23 cellular contexts compared by ENCODE assay signal in the genomic region with DNA sequence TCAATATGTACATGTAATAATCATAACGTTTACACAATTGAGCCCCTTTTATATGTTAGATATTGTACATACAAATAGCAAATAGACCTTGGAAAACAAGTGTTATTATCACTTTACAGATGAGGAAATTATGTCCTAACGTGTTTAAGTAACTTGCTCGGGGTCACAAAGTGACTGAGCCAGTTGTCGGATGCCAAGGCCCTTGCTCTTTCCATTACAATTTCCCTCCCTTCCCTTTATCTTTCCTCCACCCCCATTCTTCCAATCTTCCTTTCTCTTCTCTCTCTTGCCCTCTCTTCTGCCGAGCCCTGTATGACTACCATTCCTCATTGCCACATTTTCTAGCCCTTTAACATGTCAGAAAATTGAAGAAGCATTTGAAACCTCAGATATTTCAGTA. TPM values are rescaled to one million over a fixed set of nuclear protein-coding genes. Genes with fewer than 3 reads are reported as not detected.
A peak's percentile ranks its signal among the peaks of the same experiment; 100 is the strongest.
DNase-seq lines count a peak whose midpoint lies in the region; ATAC-seq and TF ChIP-seq lines count a peak whose summit lies in the region.
"Had no signal": no experiment of that assay in that cellular context is flagged by ENCODE, and none has a peak within 500 bp of the region (broad histone marks: within the 10 kb centered on the region; RNA-seq: fewer than 3 reads in every experiment).

No MANE protein-coding gene starts in this region.

- POLR2A ChIA-PET in Caco-2 (lab: Charles Lee): interaction anchor here (0.6 to 0.9 kb wide), 2 partner anchors 21 to 37 kb away, joined by 3 read pairs; no protein-coding TSS in a partner anchor
- POLR2A ChIA-PET in PC-9 (lab: Charles Lee; ENCODE audit: unreplicated experiment): interaction anchor here (0.9 kb wide), 1 partner anchor 35 kb away, joined by 9 read pairs; no protein-coding TSS in a partner anchor
- POLR2A ChIA-PET in activated CD4-positive, alpha-beta memory T cell treated with anti-CD3 and anti-CD28 coated beads for 36 hours (lab: Charles Lee): no interaction called here

- H3K36me3 Mint-ChIP-seq in Caco-2 (ENCODE audit: insufficient read depth, unreplicated experiment): peaks cover 10% of the 10 kb centered on the region
- no peaks in the 10 kb centered on the region for H3K36me3 Mint-ChIP-seq in neural crest cell (ENCODE audit: low read depth)
- H3K36me3 Mint-ChIP-seq in activated CD4-positive, alpha-beta memory T cell treated with anti-CD3 and anti-CD28 coated beads for 36 hours: no peaks in the 10 kb centered on the region
- H3K36me3 Mint-ChIP-seq: CD14-positive monocyte, memory B cell had no signal

- TF ChIP-seq CTCF in Caco-2 (IDR thresholded peaks at IDR 0.05; ENCODE audit: insufficient read depth in 1 of 2, low read depth in 1 of 2, low read length in 1 of 2, severe bottlenecking in 1 of 2, unreplicated experiment in 1 of 2) (no peak), PC-9 (conservative IDR thresholded peaks at IDR 0.05) (no peak), neural crest cell (conservative IDR thresholded peaks at IDR 0.05) (no peak)

- peak overlapping the region; percentile 68 for H2AFZ ChIP-seq in PC-9

- peak overlapping the region; percentile 98 for H3K27ac ChIP-seq in PC-9
- peak overlapping the region; percentile 96 for H3K27ac ChIP-seq in epithelial cell of prostate

- peak overlapping the region; percentile 76 for H3K4me2 ChIP-seq in PC-9

- H3K4me3 ChIP-seq in Caco-2 (ENCODE audit: low read depth, low read length) (no peak overlapping the region), PC-9 (peak overlapping the region; percentile 27; the same call in 1 of the 2 replicates)

- CTCF ChIA-PET in Caco-2 (lab: Charles Lee) (interaction anchor here (1.0 to 1.3 kb wide), 4 partner anchors 9 to 77 kb away, joined by 3 to 7 read pairs (median 3); no protein-coding TSS in a partner anchor), PC-9 (lab: Charles Lee) (no interaction called here)
- CTCF ChIA-PET in activated CD4-positive, alpha-beta memory T cell treated with anti-CD3 and anti-CD28 coated beads for 36 hours (lab: Charles Lee): no interaction called here

- BruUV-seq in Caco-2 (replicated peaks; lab: Mats Ljungman, UMichigan) (no TSS peak), PC-9 (replicated peaks; lab: Mats Ljungman, UMichigan) (no TSS peak)

- H3K9me3 ChIP-seq in Caco-2 (no peaks in the 10 kb centered on the region), PC-9 (ENCODE audit: insufficient read depth, low read depth) (no peaks in the 10 kb centered on the region)

- H3K27me3 Mint-ChIP-seq in Caco-2 (ENCODE audit: insufficient read depth, unreplicated experiment): no peaks in the 10 kb centered on the region
- no peaks in the 10 kb centered on the region for H3K27me3 Mint-ChIP-seq in neural crest cell (ENCODE audit: low read depth)
- H3K27me3 Mint-ChIP-seq in activated CD4-positive, alpha-beta memory T cell treated with anti-CD3 and anti-CD28 coated beads for 36 hours: peaks cover 9% of the 10 kb centered on the region

- H3K36me3 ChIP-seq in Caco-2 (ENCODE audit: control insufficient read depth, insufficient read depth, low read length) (no peaks in the 10 kb centered on the region), PC-9 (ENCODE audit: low read depth) (no peaks in the 10 kb centered on the region)

- H3K4me3 Mint-ChIP-seq in Caco-2 (ENCODE audit: unreplicated experiment): peak overlapping the region; percentile 56
- no peak overlapping the region for H3K4me3 Mint-ChIP-seq in neural crest cell
- no peak overlapping the region for H3K4me3 Mint-ChIP-seq in activated CD4-positive, alpha-beta memory T cell treated with anti-CD3 and anti-CD28 coated beads for 36 hours
- H3K4me3 Mint-ChIP-seq: activated B cell treated with CpG ODN at 0.5 μM for 24 hours; activated naive CD8-positive, alpha-beta T cell treated with anti-CD3 and anti-CD28 coated beads, Interleukin-2, amount 50 U/mL, for 24 hours; CD14-positive monocyte; memory B cell; stimulated activated naive CD8-positive, alpha-beta T cell treated with anti-CD3 and anti-CD28 coated beads, Interleukin-15, amount 100 ng/mL, for 72 hours had no signal

- H3K9me2 ChIP-seq in PC-9 (ENCODE audit: insufficient read depth): no peaks in the 10 kb centered on the region

- H3K4me1 ChIP-seq in Caco-2: peaks cover 71% of the 10 kb centered on the region
- peaks cover 67% of the 10 kb centered on the region for H3K4me1 ChIP-seq in PC-9 (replicated peaks; ENCODE audit: insufficient read depth)

- no peaks in the 10 kb centered on the region for H4K20me1 ChIP-seq in PC-9 (ENCODE audit: insufficient read depth)

- H3K9me3 Mint-ChIP-seq in Caco-2 (ENCODE audit: unreplicated experiment) (peaks cover 10% of the 10 kb centered on the region), neural crest cell (peaks cover 2% of the 10 kb centered on the region)
- no peaks in the 10 kb centered on the region for H3K9me3 Mint-ChIP-seq in activated CD4-positive, alpha-beta memory T cell treated with anti-CD3 and anti-CD28 coated beads for 36 hours
- H3K9me3 Mint-ChIP-seq: activated B cell treated with CpG ODN at 0.5 μM for 24 hours; activated naive CD8-positive, alpha-beta T cell treated with anti-CD3 and anti-CD28 coated beads, Interleukin-2, amount 50 U/mL, for 24 hours; memory B cell; stimulated activated naive CD8-positive, alpha-beta T cell treated with anti-CD3 and anti-CD28 coated beads, Interleukin-15, amount 100 ng/mL, for 72 hours had no signal

- intact Hi-C loops in Caco-2 (cut with micrococcal nuclease; ENCODE audit: unreplicated experiment): loop anchor here (1.0 to 2.0 kb wide), 2 partner anchors 20 to 35 kb away; a partner anchor contains a TSS
- intact Hi-C loops in PC-9 (cut with micrococcal nuclease; ENCODE audit: unreplicated experiment): no loop called here
- intact Hi-C loops in activated CD4-positive, alpha-beta memory T cell treated with anti-CD3 and anti-CD28 coated beads for 36 hours (cut with micrococcal nuclease): no loop called here
- intact Hi-C loops in sciatic nerve (cut with DNase I): no loop called here

- no peak for DNase-seq in Caco-2
- DNase-seq in PC-9: no peak
- no peak for DNase-seq in epithelial cell of prostate (ENCODE audit: low read depth, low spot score)
- DNase-seq in neural crest cell (ENCODE audit: low read depth, low spot score): no peak
- no peak for DNase-seq in activated CD4-positive, alpha-beta memory T cell treated with anti-CD3 and anti-CD28 coated beads for 36 hours
- no peak for DNase-seq in sciatic nerve (ENCODE audit: low spot score)
- DNase-seq in GM03348 (ENCODE audit: low spot score): no peak
- DNase-seq in activated T-cell treated with anti-CD3 and anti-CD28 coated beads for 4 hours: no peak
- DNase-seq: ACHN; activated B cell treated with CpG ODN at 0.5 μM for 24 hours; activated CD8-positive, alpha-beta memory T cell treated with anti-CD3 and anti-CD28 coated beads for 24 hours; activated naive CD8-positive, alpha-beta T cell treated with anti-CD3 and anti-CD28 coated beads, Interleukin-2, amount 50 U/mL, for 24 hours; caudate nucleus; DMS53; effector CD8-positive, alpha-beta T cell; NCI-H1048; NCI-H524 treated with DMSO at 0.1 percent for 48 hours; SHP77 treated with DMSO at 0.1 percent for 48 hours; stimulated activated CD4-positive, alpha-beta T cell treated with anti-CD3 and anti-CD28 coated beads, Interleukin-1b, Interleukin-23, amount 100 ng/mL, for 48 hours; stimulated activated naive CD8-positive, alpha-beta T cell treated with anti-CD3 and anti-CD28 coated beads, Interleukin-15, amount 100 ng/mL, for 72 hours; T-helper 2 cell had no signal

- no peak for ATAC-seq in sciatic nerve
- ATAC-seq: activated naive CD8-positive, alpha-beta T cell treated with anti-CD3 and anti-CD28 coated beads, Interleukin-2, amount 50 U/mL, for 24 hours; stimulated activated naive CD8-positive, alpha-beta T cell treated with anti-CD3 and anti-CD28 coated beads, Interleukin-15, amount 100 ng/mL, for 72 hours had no signal

- peaks cover 35% of the 10 kb centered on the region for H3F3A ChIP-seq in PC-9 (ENCODE audit: insufficient read depth, low read depth)

- peak overlapping the region; percentile 75 for H3K27ac Mint-ChIP-seq in Caco-2 (ENCODE audit: unreplicated experiment)
- H3K27ac Mint-ChIP-seq in neural crest cell (ENCODE audit: unreplicated experiment): peak overlapping the region; percentile 45
- H3K27ac Mint-ChIP-seq in activated CD4-positive, alpha-beta memory T cell treated with anti-CD3 and anti-CD28 coated beads for 36 hours: no peak overlapping the region
- H3K27ac Mint-ChIP-seq: activated B cell treated with CpG ODN at 0.5 μM for 24 hours; activated naive CD8-positive, alpha-beta T cell treated with anti-CD3 and anti-CD28 coated beads, Interleukin-2, amount 50 U/mL, for 24 hours; memory B cell; stimulated activated naive CD8-positive, alpha-beta T cell treated with anti-CD3 and anti-CD28 coated beads, Interleukin-15, amount 100 ng/mL, for 72 hours had no signal

- H3K27me3 ChIP-seq in Caco-2 (replicated peaks; ENCODE audit: control insufficient read depth, insufficient read depth, low read length): no peaks in the 10 kb centered on the region
- H3K27me3 ChIP-seq in PC-9 (ENCODE audit: insufficient read depth, low read depth): no peaks in the 10 kb centered on the region

- H3K79me2 ChIP-seq in PC-9 (ENCODE audit: low read depth): peaks cover 21% of the 10 kb centered on the region

- peaks cover 48% of the 10 kb centered on the region for H3K4me1 Mint-ChIP-seq in Caco-2 (ENCODE audit: low read depth, unreplicated experiment)
- peaks cover 11% of the 10 kb centered on the region for H3K4me1 Mint-ChIP-seq in neural crest cell
- H3K4me1 Mint-ChIP-seq in activated CD4-positive, alpha-beta memory T cell treated with anti-CD3 and anti-CD28 coated beads for 36 hours (ENCODE audit: low read depth): peaks cover 14% of the 10 kb centered on the region
- H3K4me1 Mint-ChIP-seq: CD14-positive monocyte had no signal

RNA-seq across cellular contexts. Expression of a gene that starts 34.4 kb away (rescaled TPM):
- total RNA-seq in Caco-2 (2022): 188 TPM in 2 replicates
- total RNA-seq in PC-9 (2021): 164 and 176 TPM in 2 replicates
- 141 and 151 TPM in 2 replicates for total RNA-seq in neural crest cell
- 100 to 1,000 TPM; 111 TPM for total RNA-seq in activated CD4-positive, alpha-beta memory T cell treated with anti-CD3 and anti-CD28 coated beads for 36 hours
- total RNA-seq in sciatic nerve: 83.4 TPM
